9 cellular contexts compared by ENCODE assay signal in genomic region chr2:172234716-172235661, GRCh38.
DNase-seq lines count a peak whose midpoint lies in the region; ATAC-seq, FAIRE-seq and TF ChIP-seq lines count a peak whose summit lies in the region.
"Had no signal": no experiment of that assay in that cellular context is flagged by ENCODE, and none has a peak within 500 bp of the region (broad histone marks: within the 10 kb centered on the region; RNA-seq: fewer than 3 reads in every experiment).

No MANE protein-coding gene starts in this region.

- FAIRE-seq in urothelium cell line (lab: Jason Lieb, UNC) = no peak
- FAIRE-seq: colon had no signal

- no peaks in the 10 kb centered on the region for H3K27me3 ChIP-seq in ovary

- no peaks in the 10 kb centered on the region for H3K36me3 ChIP-seq in ovary

- H3K27ac ChIP-seq in ovary = no peak overlapping the region

- no peak for ATAC-seq in HG03571 (IDR thresholded peaks at IDR 0.05; ENCODE audit: unreplicated experiment)
- no peak for ATAC-seq in GM21528 (IDR thresholded peaks at IDR 0.05; ENCODE audit: low FRiP score, unreplicated experiment)

- DNase-seq in COLO668 (lab: John Stamatoyannopoulos, UW; ENCODE audit: unreplicated experiment) (peak; percentile 90), NCI-H1417 treated with DMSO at 0.1 percent for 48 hours (lab: John Stamatoyannopoulos, UW) (peak; percentile 42), activated T-cell treated with anti-CD3 and anti-CD28 coated beads for 4 hours (peak; percentile 9), fibroblast of villous mesenchyme (ENCODE audit: low read depth) (no peak), ovary (peak in 1 of 5 donors; percentile 19), urothelium cell line (ENCODE audit: low spot score) (no peak)

- no peaks in the 10 kb centered on the region for H3K9me3 ChIP-seq in ovary

- H3K4me3 ChIP-seq in fibroblast of villous mesenchyme (ENCODE audit: low read depth, low read length) = peak overlapping the region; percentile 56
- peak overlapping the region; percentile 24 for H3K4me3 ChIP-seq in ovary

- H3K4me1 ChIP-seq in ovary (ENCODE audit: insufficient read depth) = peaks cover 20% of the 10 kb centered on the region

- no peak for TF ChIP-seq EP300 in ovary (IDR thresholded peaks at IDR 0.05)

- TF ChIP-seq CTCF in fibroblast of villous mesenchyme (IDR thresholded peaks at IDR 0.05; ENCODE audit: insufficient read depth, low read depth, low read length) (no peak), ovary (IDR thresholded peaks at IDR 0.05) (no peak)

- WGBS in ovary, 3 donors = 5 to 9% (median 7%) methylated on average over 47 to 64 of the region's 64 CpGs

- TF ChIP-seq POLR2A in ovary (IDR thresholded peaks at IDR 0.05) = no peak

- intact Hi-C loops in ovary (cut with DNase I) = no loop called here

Comparison
In these comparisons a context has a peak if more than half of its experiments do, and no peak if none do; other contexts are left out.
1. DNase-seq: peak in COLO668 (single experiment), NCI-H1417 treated with DMSO at 0.1 percent for 48 hours (single experiment) and activated T-cell treated with anti-CD3 and anti-CD28 coated beads for 4 hours (single experiment); none in fibroblast of villous mesenchyme (single experiment) and urothelium cell line (single experiment).